ENCODE assay signal across 11 cellular contexts in the genomic region with DNA sequence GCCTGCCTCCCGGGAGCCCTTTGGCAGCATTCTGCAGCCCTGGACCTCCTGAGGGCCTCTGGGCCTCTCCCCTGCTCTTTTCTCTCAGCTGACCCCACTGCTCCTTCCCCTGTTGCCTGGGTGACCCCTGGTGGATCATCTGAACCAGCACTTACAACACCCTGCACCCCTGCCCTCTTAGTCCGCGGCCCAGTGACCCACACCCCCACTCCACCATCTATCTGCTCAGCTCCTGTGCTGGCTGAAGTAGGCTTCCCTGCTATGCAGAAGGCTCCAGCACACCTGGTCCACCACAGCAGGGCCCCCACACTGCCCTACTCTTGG.
DNase-seq lines count a peak whose midpoint lies in the region; ATAC-seq and TF ChIP-seq lines count a peak whose summit lies in the region.
"Had no signal": no experiment of that assay in that cellular context is flagged by ENCODE, and none has a peak within 500 bp of the region (broad histone marks: within the 10 kb centered on the region; RNA-seq: fewer than 3 reads in every experiment).

No MANE protein-coding gene starts in this region.

- TF ChIP-seq POLR2A in esophagus muscularis mucosa (IDR thresholded peaks at IDR 0.05; ENCODE audit: low read depth) (no peak), breast epithelium (IDR thresholded peaks at IDR 0.05) (no peak)

- CTCF ChIA-PET in Panc1 (lab: Charles Lee): interaction anchor here (0.6 kb wide), 1 partner anchor 176 kb away, joined by 3 read pairs; no protein-coding TSS in a partner anchor

- POLR2A ChIA-PET in Panc1 (lab: Charles Lee): no interaction called here

- no peak overlapping the region for H3K27ac Mint-ChIP-seq in stimulated activated naive CD8-positive, alpha-beta T cell treated with anti-CD3 and anti-CD28 coated beads, Interleukin-15, amount 100 ng/mL, for 72 hours
- H3K27ac Mint-ChIP-seq: CD8-positive, alpha-beta T cell had no signal

- intact Hi-C loops in Panc1 (cut with micrococcal nuclease; ENCODE audit: unreplicated experiment): loop anchor here (5.0 kb wide), 1 partner anchor 1672 kb away; no protein-coding TSS in a partner anchor
- intact Hi-C loops in esophagus muscularis mucosa (cut with DNase I): no loop called here
- intact Hi-C loops in breast epithelium (cut with DNase I; ENCODE audit: low total_unique reads): no loop called here

- H3K4me3 Mint-ChIP-seq in stimulated activated naive CD8-positive, alpha-beta T cell treated with anti-CD3 and anti-CD28 coated beads, Interleukin-15, amount 100 ng/mL, for 72 hours: no peak overlapping the region
- H3K4me3 Mint-ChIP-seq: CD8-positive, alpha-beta T cell; IgD-negative memory B cell had no signal

- DNase-seq in stimulated activated naive CD8-positive, alpha-beta T cell treated with anti-CD3 and anti-CD28 coated beads, Interleukin-15, amount 100 ng/mL, for 72 hours: no peak
- DNase-seq in stimulated activated naive CD8-positive, alpha-beta T cell treated with anti-CD3 and anti-CD28 coated beads, Interleukin-15, Interleukin-2, amounts not matched to agents 100 U/mL and 50 U/mL, for 24 hours: no peak
- no peak for DNase-seq in Panc1 (ENCODE audit: low read depth, low spot score)
- DNase-seq in esophagus muscularis mucosa (ENCODE audit: extremely low spot score): peak; percentile 37
- no peak for DNase-seq in SKM-1 (lab: John Stamatoyannopoulos, UW; ENCODE audit: unreplicated experiment)
- DNase-seq in breast epithelium (ENCODE audit: low spot score in 2 of 2): no peak

- peaks cover 47% of the 10 kb centered on the region for H3K27me3 Mint-ChIP-seq in stimulated activated naive CD8-positive, alpha-beta T cell treated with anti-CD3 and anti-CD28 coated beads, Interleukin-15, amount 100 ng/mL, for 72 hours

- no peaks in the 10 kb centered on the region for H3K36me3 ChIP-seq in Panc1 (ENCODE audit: control insufficient read depth, insufficient read depth, low read length)
- no peaks in the 10 kb centered on the region for H3K36me3 ChIP-seq in esophagus muscularis mucosa
- no peaks in the 10 kb centered on the region for H3K36me3 ChIP-seq in breast epithelium
- H3K36me3 ChIP-seq: Peyer's patch, SJCRH30 had no signal

- H3K27me3 ChIP-seq in Panc1 (ENCODE audit: control insufficient read depth, insufficient read depth, low read length) (peaks cover 18% of the 10 kb centered on the region), esophagus muscularis mucosa (peaks cover 0 to 51% (median 2%) of the 10 kb centered on the region in 4 donors), breast epithelium (no peaks in the 10 kb centered on the region)
- H3K27me3 ChIP-seq: Peyer's patch, SJCRH30 had no signal

- in situ Hi-C loops in Panc1 (cut with HindIII; ENCODE audit: low pct_unique_long_range_greater_than_20kb, low sequenced_read_pairs): no loop called here

- H3K9me3 Mint-ChIP-seq in stimulated activated naive CD8-positive, alpha-beta T cell treated with anti-CD3 and anti-CD28 coated beads, Interleukin-15, amount 100 ng/mL, for 72 hours: no peaks in the 10 kb centered on the region

- BruUV-seq in Panc1 (replicated peaks; lab: Mats Ljungman, UMichigan): no TSS peak

- peaks cover 5% of the 10 kb centered on the region for H3K4me1 Mint-ChIP-seq in stimulated activated naive CD8-positive, alpha-beta T cell treated with anti-CD3 and anti-CD28 coated beads, Interleukin-15, amount 100 ng/mL, for 72 hours
- H3K4me1 Mint-ChIP-seq: IgD-negative memory B cell had no signal

- ATAC-seq in stimulated activated naive CD8-positive, alpha-beta T cell treated with anti-CD3 and anti-CD28 coated beads, Interleukin-15, amount 100 ng/mL, for 72 hours: peak; percentile 27
- no peak for ATAC-seq in stimulated activated naive CD8-positive, alpha-beta T cell treated with anti-CD3 and anti-CD28 coated beads, Interleukin-15, Interleukin-2, amounts not matched to agents 100 U/mL and 50 U/mL, for 24 hours
- ATAC-seq in Panc1 (peak; percentile 29), GM18907 (IDR thresholded peaks at IDR 0.05; ENCODE audit: unreplicated experiment) (no peak)
- ATAC-seq: CD8-positive, alpha-beta T cell had no signal

- H3K4me3 ChIP-seq in Panc1 (ENCODE audit: low read depth in 2 of 2, low read length in 2 of 2) (no peak overlapping the region), esophagus muscularis mucosa (no peak overlapping the region), breast epithelium (no peak overlapping the region)
- H3K4me3 ChIP-seq: Peyer's patch, SJCRH30 had no signal

- H3K27ac ChIP-seq in Panc1 (ENCODE audit: low read length): no peak overlapping the region
- H3K27ac ChIP-seq in esophagus muscularis mucosa (replicated peaks in 1 of 4): no peak overlapping the region
- H3K27ac ChIP-seq in breast epithelium: no peak overlapping the region
- H3K27ac ChIP-seq: Peyer's patch, SJCRH30 had no signal

- H3K4me1 ChIP-seq in Panc1 (ENCODE audit: control insufficient read depth, insufficient read depth, low read length) (no peaks in the 10 kb centered on the region), esophagus muscularis mucosa (no peaks in the 10 kb centered on the region), breast epithelium (no peaks in the 10 kb centered on the region)
- H3K4me1 ChIP-seq: Peyer's patch, SJCRH30 had no signal

- no peak for TF ChIP-seq CTCF in Panc1 (IDR thresholded peaks at IDR 0.05)
- no peak for TF ChIP-seq CTCF in esophagus muscularis mucosa (IDR thresholded peaks at IDR 0.05)
- TF ChIP-seq CTCF in breast epithelium (IDR thresholded peaks at IDR 0.05): no peak

- WGBS in esophagus muscularis mucosa: 46% methylated on average over 3 of the region's 3 CpGs

- no peak for TF ChIP-seq EP300 in esophagus muscularis mucosa (IDR thresholded peaks at IDR 0.05)

- H3K9me3 ChIP-seq in Panc1 (ENCODE audit: control insufficient read depth, insufficient read depth, low read depth, low read length) (no peaks in the 10 kb centered on the region), esophagus muscularis mucosa (peaks cover 0 to 11% (median 7%) of the 10 kb centered on the region in 4 donors), breast epithelium (peaks cover 0 to 5% of the 10 kb centered on the region in 2 donors)
- H3K9me3 ChIP-seq: Peyer's patch had no signal

Comparison
In these comparisons a context has a peak if more than half of its experiments do, and no peak if none do; other contexts are left out.
1. ATAC-seq: peak in stimulated activated naive CD8-positive, alpha-beta T cell treated with anti-CD3 and anti-CD28 coated beads, Interleukin-15, amount 100 ng/mL, for 72 hours (single experiment) and Panc1 (single experiment); none in stimulated activated naive CD8-positive, alpha-beta T cell treated with anti-CD3 and anti-CD28 coated beads, Interleukin-15, Interleukin-2, amounts not matched to agents 100 U/mL and 50 U/mL, for 24 hours (single experiment) and GM18907 (single experiment).